7 cellular contexts compared by ENCODE assay signal in genomic region chr10:23437987-23438546, GRCh38. TPM values are rescaled to one million over a fixed set of nuclear protein-coding genes. Genes with fewer than 3 reads are reported as not detected.
DNase-seq lines count a peak whose midpoint lies in the region; ATAC-seq and TF ChIP-seq lines count a peak whose summit lies in the region.

No MANE protein-coding gene starts in this region.

- H3K27ac Mint-ChIP-seq in activated naive CD8-positive, alpha-beta T cell treated with anti-CD3 and anti-CD28 coated beads for 36 hours = peak overlapping the region; percentile 80

- H3K9me3 ChIP-seq in HUES48 (ENCODE audit: control insufficient read depth, insufficient read depth, low read length) (no peaks in the 10 kb centered on the region), iPS-18c (ENCODE audit: control insufficient read depth, insufficient read depth, low read length) (peaks cover under 1% of the 10 kb centered on the region), stomach (no peaks in the 10 kb centered on the region)

- H3K4me1 Mint-ChIP-seq in activated naive CD8-positive, alpha-beta T cell treated with anti-CD3 and anti-CD28 coated beads for 36 hours = peaks cover 26% of the 10 kb centered on the region

- H3K27me3 Mint-ChIP-seq in activated naive CD8-positive, alpha-beta T cell treated with anti-CD3 and anti-CD28 coated beads for 36 hours = no peaks in the 10 kb centered on the region

- TF ChIP-seq CTCF in stomach (IDR thresholded peaks at IDR 0.05) = no peak

- H3K27ac ChIP-seq in HUES48 (ENCODE audit: low read depth, low read length) (no peak overlapping the region), stomach (peak overlapping the region; percentile 91 to 99 (median 97))

- no peak for ATAC-seq in HG02840 (IDR thresholded peaks at IDR 0.05; ENCODE audit: low FRiP score, unreplicated experiment)

- H3K9me3 Mint-ChIP-seq in activated naive CD8-positive, alpha-beta T cell treated with anti-CD3 and anti-CD28 coated beads for 36 hours = no peaks in the 10 kb centered on the region

- H3K36me3 ChIP-seq in HUES48 (ENCODE audit: control insufficient read depth, insufficient read depth, low read length) (no peaks in the 10 kb centered on the region), stomach (peaks cover 0 to 2% (median under 1%) of the 10 kb centered on the region in 4 donors)

- intact Hi-C loops in stomach (cut with DNase I; ENCODE audit: low total_unique reads) = no loop called here

- H3K9ac ChIP-seq in HUES48 (ENCODE audit: low read depth, low read length) = no peak overlapping the region

- no peak for DNase-seq in activated naive CD8-positive, alpha-beta T cell treated with anti-CD3 and anti-CD28 coated beads for 36 hours
- no peak for DNase-seq in stomach
- DNase-seq in Kasumi-1 (lab: John Stamatoyannopoulos, UW) = no peak
- DNase-seq in activated CD4-positive, alpha-beta T cell treated with anti-CD3 and anti-CD28 coated beads for 1 hour = no peak

- WGBS in stomach, 5 donors = 93 to 95% (median 95%) methylated on average over 20 of the region's 20 CpGs

- H3K4me1 ChIP-seq in HUES48 (ENCODE audit: control insufficient read depth, insufficient read depth, low read length) = peaks cover 16% of the 10 kb centered on the region
- peaks cover 20 to 41% (median 29%) of the 10 kb centered on the region in 4 donors for H3K4me1 ChIP-seq in stomach

- peak overlapping the region; percentile 77 for H3K4me3 Mint-ChIP-seq in activated naive CD8-positive, alpha-beta T cell treated with anti-CD3 and anti-CD28 coated beads for 36 hours

- H3K4me3 ChIP-seq in HUES48 (ENCODE audit: low read depth, low read length) (peak overlapping the region; percentile 88), iPS-18c (ENCODE audit: insufficient read depth, low read depth, low read length) (peak overlapping the region; percentile 68), stomach (peak overlapping the region; percentile 74 to 95 (median 86))

- H3K27me3 ChIP-seq in HUES48 (ENCODE audit: control insufficient read depth, insufficient read depth, low read length) (peaks cover 14% of the 10 kb centered on the region), stomach (no peaks in the 10 kb centered on the region)

- no peak for TF ChIP-seq EP300 in stomach (IDR thresholded peaks at IDR 0.05)

- H3K36me3 Mint-ChIP-seq in activated naive CD8-positive, alpha-beta T cell treated with anti-CD3 and anti-CD28 coated beads for 36 hours = peaks cover 15% of the 10 kb centered on the region

- TF ChIP-seq POLR2A in stomach (IDR thresholded peaks at IDR 0.05) = no peak

RNA-seq across cellular contexts. Expression of gene OTUD1, which starts 0.8 kb away (rescaled TPM):
- total RNA-seq in activated naive CD8-positive, alpha-beta T cell treated with anti-CD3 and anti-CD28 coated beads for 36 hours = 1 to 10 TPM; 8.5 to 9.8 TPM
- 10 to 100 TPM; 13.0 to 36.9 (median 15.2) TPM for total RNA-seq in stomach
- polyA plus RNA-seq in stomach = 10 to 100 TPM in 1 of 3 donors, 1 to 10 TPM in 2; 5.0 to 27.6 (median 5.3) TPM
